1 cellular context compared by ENCODE assay signal in the genomic region with DNA sequence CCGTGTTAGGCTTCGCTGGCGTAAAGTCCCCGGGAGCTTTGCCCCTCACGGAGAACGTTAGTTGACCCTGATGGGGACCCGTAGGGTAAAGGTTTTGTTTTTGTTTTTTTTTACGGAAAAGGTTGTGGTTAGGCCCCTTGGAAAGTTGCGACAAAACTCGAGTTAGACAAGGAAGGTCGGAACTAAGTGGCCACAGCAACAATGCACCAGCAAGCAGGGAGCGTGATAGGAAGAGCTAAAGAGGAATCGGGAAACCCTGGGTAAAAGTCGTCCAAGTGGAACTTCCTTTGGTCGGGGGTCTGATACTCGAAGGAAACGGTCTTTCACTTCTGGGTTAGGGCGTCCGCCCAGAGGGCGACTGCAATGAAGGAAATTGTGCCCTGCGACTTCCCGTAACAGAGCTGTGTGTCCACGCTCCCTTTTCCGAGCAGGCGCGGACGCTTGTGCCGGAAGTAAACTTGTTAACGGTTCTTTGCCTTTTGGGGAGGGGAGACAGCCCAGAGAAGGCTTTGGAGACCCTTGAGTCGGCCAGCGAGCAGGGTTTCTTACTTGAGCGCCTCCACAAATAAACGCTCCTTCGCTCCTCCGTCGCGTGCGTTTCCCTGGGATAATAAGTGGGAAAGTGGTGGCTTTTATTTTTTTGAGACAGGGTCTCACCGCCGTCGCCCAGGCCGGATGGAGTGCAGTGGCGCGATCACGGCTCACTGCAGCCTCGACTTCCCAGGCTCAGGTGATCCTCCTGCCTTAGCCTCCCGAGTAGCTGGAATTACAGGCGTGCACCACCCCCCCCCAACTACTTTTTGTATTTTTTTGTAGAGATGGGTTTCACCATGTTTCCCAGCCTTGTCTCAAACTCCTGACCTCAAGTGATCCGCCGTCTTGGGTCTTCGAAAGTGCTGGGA.
A peak's percentile ranks its signal among the peaks of the same experiment; 100 is the strongest.
TF ChIP-seq lines count a peak whose summit lies in the region.

No MANE protein-coding gene starts in this region.

TF ChIP-seq in K562, 482 proteins besides CTCF, POLR2A, EP300 and RAD21 (continued from another document):
- peak; percentile 91 for TF ChIP-seq ETV1 (tag; conservative IDR thresholded peaks at IDR 0.05; ENCODE audit: low read depth)
- TF ChIP-seq, protein P1, sequence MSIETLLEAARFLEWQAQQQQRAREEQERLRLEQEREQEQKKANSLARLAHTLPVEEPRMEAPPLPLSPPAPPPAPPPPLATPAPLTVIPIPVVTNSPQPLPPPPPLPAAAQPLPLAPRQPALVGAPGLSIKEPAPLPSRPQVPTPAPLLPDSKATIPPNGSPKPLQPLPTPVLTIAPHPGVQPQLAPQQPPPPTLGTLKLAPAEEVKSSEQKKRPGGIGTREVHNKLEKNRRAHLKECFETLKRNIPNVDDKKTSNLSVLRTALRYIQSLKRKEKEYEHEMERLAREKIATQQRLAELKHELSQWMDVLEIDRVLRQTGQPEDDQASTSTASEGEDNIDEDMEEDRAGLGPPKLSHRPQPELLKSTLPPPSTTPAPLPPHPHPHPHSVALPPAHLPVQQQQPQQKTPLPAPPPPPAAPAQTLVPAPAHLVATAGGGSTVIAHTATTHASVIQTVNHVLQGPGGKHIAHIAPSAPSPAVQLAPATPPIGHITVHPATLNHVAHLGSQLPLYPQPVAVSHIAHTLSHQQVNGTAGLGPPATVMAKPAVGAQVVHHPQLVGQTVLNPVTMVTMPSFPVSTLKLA (conservative IDR thresholded peaks at IDR 0.05) = peak; percentile 84 to 85
- TF ChIP-seq, protein P2, sequence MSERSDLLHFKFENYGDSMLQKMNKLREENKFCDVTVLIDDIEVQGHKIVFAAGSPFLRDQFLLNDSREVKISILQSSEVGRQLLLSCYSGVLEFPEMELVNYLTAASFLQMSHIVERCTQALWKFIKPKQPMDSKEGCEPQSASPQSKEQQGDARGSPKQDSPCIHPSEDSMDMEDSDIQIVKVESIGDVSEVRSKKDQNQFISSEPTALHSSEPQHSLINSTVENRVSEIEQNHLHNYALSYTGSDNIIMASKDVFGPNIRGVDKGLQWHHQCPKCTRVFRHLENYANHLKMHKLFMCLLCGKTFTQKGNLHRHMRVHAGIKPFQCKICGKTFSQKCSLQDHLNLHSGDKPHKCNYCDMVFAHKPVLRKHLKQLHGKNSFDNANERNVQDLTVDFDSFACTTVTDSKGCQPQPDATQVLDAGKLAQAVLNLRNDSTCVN (CRISPR knock-in tag; IDR thresholded peaks at IDR 0.05) = peak; percentile 79
- TF ChIP-seq, protein P3, sequence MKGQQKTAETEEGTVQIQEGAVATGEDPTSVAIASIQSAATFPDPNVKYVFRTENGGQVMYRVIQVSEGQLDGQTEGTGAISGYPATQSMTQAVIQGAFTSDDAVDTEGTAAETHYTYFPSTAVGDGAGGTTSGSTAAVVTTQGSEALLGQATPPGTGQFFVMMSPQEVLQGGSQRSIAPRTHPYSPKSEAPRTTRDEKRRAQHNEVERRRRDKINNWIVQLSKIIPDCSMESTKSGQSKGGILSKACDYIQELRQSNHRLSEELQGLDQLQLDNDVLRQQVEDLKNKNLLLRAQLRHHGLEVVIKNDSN (CRISPR knock-in tag; IDR thresholded peaks at IDR 0.05) = peak; percentile 32; the same call in 1 of the 2 replicates
- 0 out of 2 replicates have a peak, but pooled peaks have one; percentile 36 for TF ChIP-seq ZNF175 (CRISPR knock-in tag; IDR thresholded peaks at IDR 0.05; ENCODE audit: low read depth)
- TF ChIP-seq, protein P4, sequence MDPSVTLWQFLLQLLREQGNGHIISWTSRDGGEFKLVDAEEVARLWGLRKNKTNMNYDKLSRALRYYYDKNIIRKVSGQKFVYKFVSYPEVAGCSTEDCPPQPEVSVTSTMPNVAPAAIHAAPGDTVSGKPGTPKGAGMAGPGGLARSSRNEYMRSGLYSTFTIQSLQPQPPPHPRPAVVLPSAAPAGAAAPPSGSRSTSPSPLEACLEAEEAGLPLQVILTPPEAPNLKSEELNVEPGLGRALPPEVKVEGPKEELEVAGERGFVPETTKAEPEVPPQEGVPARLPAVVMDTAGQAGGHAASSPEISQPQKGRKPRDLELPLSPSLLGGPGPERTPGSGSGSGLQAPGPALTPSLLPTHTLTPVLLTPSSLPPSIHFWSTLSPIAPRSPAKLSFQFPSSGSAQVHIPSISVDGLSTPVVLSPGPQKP (CRISPR knock-in tag; IDR thresholded peaks at IDR 0.05) = no peak
- TF ChIP-seq PTBP1 (IDR thresholded peaks at IDR 0.05; ENCODE audit: low read depth, low read length) = no peak
- peak in 1 of 2 experiments; percentile 90; a peak in 2 of 4 replicates for TF ChIP-seq ETV6 (IDR thresholded peaks at IDR 0.05; ENCODE audit: borderline replicate concordance in 1 of 2, low read depth in 2 of 2, low read length in 1 of 2)
- no peak for TF ChIP-seq ETV6 (CRISPR knock-in tag; IDR thresholded peaks at IDR 0.05; ENCODE audit: borderline replicate concordance)
- TF ChIP-seq BRD9 (IDR thresholded peaks at IDR 0.05; ENCODE audit: low read depth, partially characterized antibody) = peak; percentile 88
- peak; percentile 23; the same call in 1 of the 2 replicates for TF ChIP-seq ARID1B (IDR thresholded peaks at IDR 0.05)
- peak; percentile 60 for TF ChIP-seq CREM (IDR thresholded peaks at IDR 0.05; ENCODE audit: low read depth)
- TF ChIP-seq MCM7 (IDR thresholded peaks at IDR 0.05) = 0 out of 4 replicates have a peak, but pooled peaks of 1 of the 2 experiments have one; percentile 50
- TF ChIP-seq ZNF311 (CRISPR knock-in tag; IDR thresholded peaks at IDR 0.05) = no peak
- TF ChIP-seq, protein P5, sequence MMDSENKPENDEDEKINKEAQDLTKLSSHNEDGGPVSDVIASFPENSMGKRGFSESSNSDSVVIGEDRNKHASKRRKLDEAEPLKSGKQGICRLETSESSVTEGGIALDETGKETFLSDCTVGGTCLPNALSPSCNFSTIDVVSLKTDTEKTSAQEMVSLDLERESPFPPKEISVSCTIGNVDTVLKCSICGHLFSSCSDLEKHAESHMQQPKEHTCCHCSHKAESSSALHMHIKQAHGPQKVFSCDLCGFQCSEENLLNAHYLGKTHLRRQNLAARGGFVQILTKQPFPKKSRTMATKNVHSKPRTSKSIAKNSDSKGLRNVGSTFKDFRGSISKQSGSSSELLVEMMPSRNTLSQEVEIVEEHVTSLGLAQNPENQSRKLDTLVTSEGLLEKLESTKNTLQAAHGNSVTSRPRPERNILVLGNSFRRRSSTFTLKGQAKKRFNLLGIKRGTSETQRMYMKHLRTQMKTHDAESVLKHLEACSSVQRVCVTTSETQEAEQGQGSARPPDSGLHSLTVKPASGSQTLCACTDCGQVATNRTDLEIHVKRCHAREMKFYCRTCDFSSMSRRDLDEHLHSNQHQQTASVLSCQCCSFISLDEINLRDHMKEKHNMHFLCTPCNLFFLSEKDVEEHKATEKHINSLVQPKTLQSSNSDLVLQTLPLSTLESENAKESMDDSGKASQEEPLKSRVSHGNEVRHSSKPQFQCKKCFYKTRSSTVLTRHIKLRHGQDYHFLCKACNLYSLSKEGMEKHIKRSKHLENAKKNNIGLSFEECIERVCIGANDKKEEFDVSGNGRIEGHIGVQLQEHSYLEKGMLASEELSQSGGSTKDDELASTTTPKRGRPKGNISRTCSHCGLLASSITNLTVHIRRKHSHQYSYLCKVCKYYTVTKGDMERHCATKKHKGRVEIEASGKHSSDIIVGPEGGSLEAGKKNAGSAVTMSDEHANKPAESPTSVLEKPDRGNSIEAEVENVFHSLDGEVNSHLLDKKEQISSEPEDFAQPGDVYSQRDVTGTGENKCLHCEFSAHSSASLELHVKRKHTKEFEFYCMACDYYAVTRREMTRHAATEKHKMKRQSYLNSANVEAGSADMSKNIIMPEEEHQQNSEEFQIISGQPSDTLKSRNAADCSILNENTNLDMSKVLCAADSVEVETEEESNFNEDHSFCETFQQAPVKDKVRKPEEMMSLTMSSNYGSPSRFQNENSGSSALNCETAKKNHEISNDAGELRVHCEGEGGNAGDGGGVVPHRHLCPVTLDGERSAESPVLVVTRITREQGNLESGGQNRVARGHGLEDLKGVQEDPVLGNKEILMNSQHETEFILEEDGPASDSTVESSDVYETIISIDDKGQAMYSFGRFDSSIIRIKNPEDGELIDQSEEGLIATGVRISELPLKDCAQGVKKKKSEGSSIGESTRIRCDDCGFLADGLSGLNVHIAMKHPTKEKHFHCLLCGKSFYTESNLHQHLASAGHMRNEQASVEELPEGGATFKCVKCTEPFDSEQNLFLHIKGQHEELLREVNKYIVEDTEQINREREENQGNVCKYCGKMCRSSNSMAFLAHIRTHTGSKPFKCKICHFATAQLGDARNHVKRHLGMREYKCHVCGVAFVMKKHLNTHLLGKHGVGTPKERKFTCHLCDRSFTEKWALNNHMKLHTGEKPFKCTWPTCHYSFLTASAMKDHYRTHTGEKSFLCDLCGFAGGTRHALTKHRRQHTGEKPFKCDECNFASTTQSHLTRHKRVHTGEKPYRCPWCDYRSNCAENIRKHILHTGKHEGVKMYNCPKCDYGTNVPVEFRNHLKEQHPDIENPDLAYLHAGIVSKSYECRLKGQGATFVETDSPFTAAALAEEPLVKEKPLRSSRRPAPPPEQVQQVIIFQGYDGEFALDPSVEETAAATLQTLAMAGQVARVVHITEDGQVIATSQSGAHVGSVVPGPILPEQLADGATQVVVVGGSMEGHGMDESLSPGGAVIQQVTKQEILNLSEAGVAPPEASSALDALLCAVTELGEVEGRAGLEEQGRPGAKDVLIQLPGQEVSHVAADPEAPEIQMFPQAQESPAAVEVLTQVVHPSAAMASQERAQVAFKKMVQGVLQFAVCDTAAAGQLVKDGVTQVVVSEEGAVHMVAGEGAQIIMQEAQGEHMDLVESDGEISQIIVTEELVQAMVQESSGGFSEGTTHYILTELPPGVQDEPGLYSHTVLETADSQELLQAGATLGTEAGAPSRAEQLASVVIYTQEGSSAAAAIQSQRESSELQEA (IDR thresholded peaks at IDR 0.05; ENCODE audit: low read depth) = peak; percentile 96
- peak; percentile 83 for TF ChIP-seq HNRNPLL (IDR thresholded peaks at IDR 0.05; ENCODE audit: low read depth, low read length, poor library complexity, severe bottlenecking)
- TF ChIP-seq JUN (IDR thresholded peaks at IDR 0.05; ENCODE audit: borderline replicate concordance, low read depth, low read length) = 0 out of 2 replicates have a peak, but pooled peaks have one; percentile 29
- no peak; the same call in 1 of the 2 replicates for TF ChIP-seq JUN (CRISPR knock-in tag; IDR thresholded peaks at IDR 0.05; ENCODE audit: borderline replicate concordance)
